In the genomic region with DNA sequence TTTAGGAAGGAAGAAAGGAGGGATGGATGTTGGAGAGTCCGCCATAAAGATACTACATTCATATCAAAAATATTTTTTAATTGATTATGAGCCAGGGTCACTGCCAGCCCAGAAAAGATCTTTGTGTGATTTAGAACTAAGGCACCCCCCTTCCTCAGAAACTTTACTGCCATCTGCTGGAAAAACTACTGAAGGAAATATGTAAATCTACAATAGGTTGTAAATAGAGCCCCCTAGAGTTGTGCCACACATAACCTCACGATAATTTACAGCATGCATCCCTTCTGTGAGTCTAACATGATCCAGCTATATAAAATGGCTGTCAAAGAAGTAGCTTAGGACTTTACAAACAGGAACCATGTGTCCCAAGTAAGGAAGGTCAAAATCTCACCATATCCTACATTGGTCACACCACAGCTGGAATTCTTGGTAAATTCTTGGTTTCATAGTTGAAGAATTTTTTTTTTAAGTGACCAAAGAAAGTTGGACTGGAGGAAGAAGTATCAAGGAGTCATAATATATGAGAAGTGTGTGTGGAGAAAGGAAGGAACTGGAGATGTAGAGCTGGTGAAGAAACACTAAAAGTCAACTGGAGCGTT, we compare ENCODE assay signal across 9 cellular contexts.
DNase-seq lines count a peak whose midpoint lies in the region; ATAC-seq and TF ChIP-seq lines count a peak whose summit lies in the region.
"Had no signal": no experiment of that assay in that cellular context is flagged by ENCODE, and none has a peak within 500 bp of the region (broad histone marks: within the 10 kb centered on the region; RNA-seq: fewer than 3 reads in every experiment).

No MANE protein-coding gene starts in this region.

- H4K91ac ChIP-seq in H9 (ENCODE audit: insufficient read length, low read depth, low read length): no peak overlapping the region

- H3K23me2 ChIP-seq in H9 (ENCODE audit: insufficient read length, low read depth, low read length, poor library complexity, severe bottlenecking): no peaks in the 10 kb centered on the region

- H2BK12ac ChIP-seq in H9 (ENCODE audit: insufficient read length, low read depth, low read length): no peak overlapping the region

- TF ChIP-seq CTCF in H9 (conservative IDR thresholded peaks at IDR 0.05): peak; percentile 70
- peak; percentile 44 for TF ChIP-seq CTCF in fibroblast of villous mesenchyme (IDR thresholded peaks at IDR 0.05; ENCODE audit: insufficient read depth, low read depth, low read length)
- peak in 2 of 4 experiments; percentile 29 to 43 for TF ChIP-seq CTCF in gastroesophageal sphincter (IDR thresholded peaks at IDR 0.05)

- H3K4me1 Mint-ChIP-seq in H9: peaks cover 7 to 15% of the 10 kb centered on the region in 2 experiments
- H3K4me1 Mint-ChIP-seq in T-helper 2 cell treated with Interferon-gamma antibody and Interleukin-4, amounts not matched to agents 5 μg/mL and 100 μg/mL, for 36 hours (ENCODE audit: low read depth): no peaks in the 10 kb centered on the region
- H3K4me1 Mint-ChIP-seq in activated naive CD4-positive, alpha-beta T cell treated with anti-CD3 and anti-CD28 coated beads, Interleukin-2, amount 10 ng/mL, durations not matched to agents 7 days and 5 days: no peaks in the 10 kb centered on the region

- H2BK5ac ChIP-seq in H9 (ENCODE audit: insufficient read length, low read length): no peak overlapping the region

- H4K5ac ChIP-seq in H9 (ENCODE audit: insufficient read length, low read depth, low read length): no peak overlapping the region

- no peak overlapping the region for H2AFZ ChIP-seq in H9 (ENCODE audit: low read length)

- H3K36me3 ChIP-seq in gastroesophageal sphincter: no peaks in the 10 kb centered on the region

- H3K4me3 Mint-ChIP-seq in H9: no peak overlapping the region
- no peak overlapping the region for H3K4me3 Mint-ChIP-seq in T-helper 2 cell treated with Interferon-gamma antibody and Interleukin-4, amounts not matched to agents 5 μg/mL and 100 μg/mL, for 36 hours
- no peak overlapping the region for H3K4me3 Mint-ChIP-seq in activated naive CD4-positive, alpha-beta T cell treated with anti-CD3 and anti-CD28 coated beads, Interleukin-2, amount 10 ng/mL, durations not matched to agents 7 days and 5 days

- no peak overlapping the region for H3K4ac ChIP-seq in H9 (ENCODE audit: low read depth, low read length)

- TF ChIP-seq POLR2A in gastroesophageal sphincter (IDR thresholded peaks at IDR 0.05): no peak

- H3K36me3 Mint-ChIP-seq in H9 (ENCODE audit: insufficient read depth in 1 of 3, low read depth in 3 of 3): no peaks in the 10 kb centered on the region
- H3K36me3 Mint-ChIP-seq in T-helper 2 cell treated with Interferon-gamma antibody and Interleukin-4, amounts not matched to agents 5 μg/mL and 100 μg/mL, for 36 hours (ENCODE audit: low read depth): no peaks in the 10 kb centered on the region
- H3K36me3 Mint-ChIP-seq in activated naive CD4-positive, alpha-beta T cell treated with anti-CD3 and anti-CD28 coated beads, Interleukin-2, amount 10 ng/mL, durations not matched to agents 7 days and 5 days: no peaks in the 10 kb centered on the region

- no peaks in the 10 kb centered on the region for H4K20me1 ChIP-seq in H9 (ENCODE audit: control insufficient read depth, insufficient read depth, insufficient read length)

- H2BK120ac ChIP-seq in H9 (ENCODE audit: low read depth, low read length, poor library complexity, severe bottlenecking): no peak overlapping the region

- peaks cover 3% of the 10 kb centered on the region; the same call in 1 of the 2 replicates for H3K4me1 ChIP-seq in H9 (ENCODE audit: insufficient read depth, low read length)
- H3K4me1 ChIP-seq in gastroesophageal sphincter: no peaks in the 10 kb centered on the region

- no peaks in the 10 kb centered on the region for H3K79me2 ChIP-seq in H9 (ENCODE audit: insufficient read depth, low read length)

- no peak overlapping the region for H2BK20ac ChIP-seq in H9 (ENCODE audit: low read depth, low read length, poor library complexity, severe bottlenecking)

- no peak overlapping the region for H3K23ac ChIP-seq in H9 (ENCODE audit: insufficient read length, low read depth, low read length)

- no peak for ATAC-seq in gastroesophageal sphincter
- no peak for ATAC-seq in GM21737 (IDR thresholded peaks at IDR 0.05; ENCODE audit: unreplicated experiment)

- peak; percentile 48 for DNase-seq in A172 (ENCODE audit: low spot score)
- no peak for DNase-seq in H9
- peak; percentile 3 to 20 for DNase-seq in SHP77 (lab: John Stamatoyannopoulos, UW)
- DNase-seq in fibroblast of villous mesenchyme (ENCODE audit: low read depth): peak; percentile 35
- DNase-seq in T-helper 2 cell treated with Interferon-gamma antibody and Interleukin-4, amounts not matched to agents 5 μg/mL and 100 μg/mL, for 36 hours (ENCODE audit: low spot score): no peak
- DNase-seq in activated naive CD4-positive, alpha-beta T cell treated with anti-CD3 and anti-CD28 coated beads, Interleukin-2, amount 10 ng/mL, durations not matched to agents 7 days and 5 days: no peak
- DNase-seq: activated CD4-positive, alpha-beta T cell treated with anti-CD3 and anti-CD28 coated beads, Interleukin-2, amount 50 U/mL, for 4 hours had no signal

- no peak overlapping the region for H3K14ac ChIP-seq in H9 (ENCODE audit: insufficient read depth, low read length)

- no peak overlapping the region for H4K8ac ChIP-seq in H9 (replicated peaks; ENCODE audit: insufficient read length, low read depth, low read length)

- no peak overlapping the region for H2AK5ac ChIP-seq in H9 (ENCODE audit: insufficient read length, low read length)

- no peak overlapping the region for H3K18ac ChIP-seq in H9 (ENCODE audit: insufficient read length, low read depth, low read length)

- H3K9me3 ChIP-seq in H9 (ENCODE audit: control insufficient read depth, low read depth, low read length) (no peaks in the 10 kb centered on the region), gastroesophageal sphincter (no peaks in the 10 kb centered on the region)

- no peak overlapping the region for H3K27ac ChIP-seq in H9 (ENCODE audit: insufficient read length, low read depth, low read length)
- H3K27ac ChIP-seq in gastroesophageal sphincter: no peak overlapping the region

- no peak overlapping the region for H2BK15ac ChIP-seq in H9 (ENCODE audit: low read depth, low read length)

- no peaks in the 10 kb centered on the region for H3K27me3 ChIP-seq in H9 (ENCODE audit: insufficient read depth, low read length)
- peaks cover 9% of the 10 kb centered on the region for H3K27me3 ChIP-seq in gastroesophageal sphincter

- CTCF ChIA-PET in activated naive CD4-positive, alpha-beta T cell treated with anti-CD3 and anti-CD28 coated beads, Interleukin-2, amount 10 ng/mL, durations not matched to agents 7 days and 5 days (lab: Charles Lee): no interaction called here

- H3K27me3 Mint-ChIP-seq in H9 (ENCODE audit: low read depth): peaks cover 6% of the 10 kb centered on the region
- H3K27me3 Mint-ChIP-seq in T-helper 2 cell treated with Interferon-gamma antibody and Interleukin-4, amounts not matched to agents 5 μg/mL and 100 μg/mL, for 36 hours (ENCODE audit: low read depth): no peaks in the 10 kb centered on the region
- peaks cover 1% of the 10 kb centered on the region for H3K27me3 Mint-ChIP-seq in activated naive CD4-positive, alpha-beta T cell treated with anti-CD3 and anti-CD28 coated beads, Interleukin-2, amount 10 ng/mL, durations not matched to agents 7 days and 5 days

- WGBS in H9 (ENCODE audit: extremely low coverage, insufficient read length, low lambda C conversion rate): no CpG with 5 or more reads among the region's 3 CpGs
- 64 to 83% methylated on average over 3 of the region's 3 CpGs for WGBS in gastroesophageal sphincter (ENCODE audit: low coverage in 1 of 2), 2 donors

- no peak overlapping the region for H3K9ac ChIP-seq in H9 (ENCODE audit: extremely low read depth, insufficient read length, low read length)

- H3T11ph ChIP-seq in H9 (ENCODE audit: low read length): no peak overlapping the region

- no peak for TF ChIP-seq EP300 in gastroesophageal sphincter (IDR thresholded peaks at IDR 0.05)

- H3K27ac Mint-ChIP-seq in H9: no peak overlapping the region
- no peak overlapping the region for H3K27ac Mint-ChIP-seq in T-helper 2 cell treated with Interferon-gamma antibody and Interleukin-4, amounts not matched to agents 5 μg/mL and 100 μg/mL, for 36 hours
- H3K27ac Mint-ChIP-seq in activated naive CD4-positive, alpha-beta T cell treated with anti-CD3 and anti-CD28 coated beads, Interleukin-2, amount 10 ng/mL, durations not matched to agents 7 days and 5 days: no peak overlapping the region

- no peaks in the 10 kb centered on the region for H3K79me1 ChIP-seq in H9 (ENCODE audit: insufficient read depth, low read depth, low read length, poor library complexity, severe bottlenecking)

- H3K56ac ChIP-seq in H9 (ENCODE audit: insufficient read length, low read depth, low read length): no peak overlapping the region

- no peak overlapping the region for H3K4me2 ChIP-seq in H9 (ENCODE audit: insufficient read depth, insufficient read length, low read length)

- H3K9me3 Mint-ChIP-seq in H9: no peaks in the 10 kb centered on the region
- no peaks in the 10 kb centered on the region for H3K9me3 Mint-ChIP-seq in T-helper 2 cell treated with Interferon-gamma antibody and Interleukin-4, amounts not matched to agents 5 μg/mL and 100 μg/mL, for 36 hours
- no peaks in the 10 kb centered on the region for H3K9me3 Mint-ChIP-seq in activated naive CD4-positive, alpha-beta T cell treated with anti-CD3 and anti-CD28 coated beads, Interleukin-2, amount 10 ng/mL, durations not matched to agents 7 days and 5 days

- H3K4me3 ChIP-seq in fibroblast of villous mesenchyme (ENCODE audit: low read depth, low read length) (no peak overlapping the region), gastroesophageal sphincter (no peak overlapping the region)

Comparison
In these comparisons a context has a peak if more than half of its experiments do, and no peak if none do; other contexts are left out.
1. DNase-seq: peak in A172 (single experiment), SHP77 (2 of 2) and fibroblast of villous mesenchyme (single experiment); none in H9 (single experiment), T-helper 2 cell treated with Interferon-gamma antibody and Interleukin-4, amounts not matched to agents 5 μg/mL and 100 μg/mL, for 36 hours (single experiment) and activated naive CD4-positive, alpha-beta T cell treated with anti-CD3 and anti-CD28 coated beads, Interleukin-2, amount 10 ng/mL, durations not matched to agents 7 days and 5 days (single experiment).